ENCODE assay signal across 9 cellular contexts in the genomic region with DNA sequence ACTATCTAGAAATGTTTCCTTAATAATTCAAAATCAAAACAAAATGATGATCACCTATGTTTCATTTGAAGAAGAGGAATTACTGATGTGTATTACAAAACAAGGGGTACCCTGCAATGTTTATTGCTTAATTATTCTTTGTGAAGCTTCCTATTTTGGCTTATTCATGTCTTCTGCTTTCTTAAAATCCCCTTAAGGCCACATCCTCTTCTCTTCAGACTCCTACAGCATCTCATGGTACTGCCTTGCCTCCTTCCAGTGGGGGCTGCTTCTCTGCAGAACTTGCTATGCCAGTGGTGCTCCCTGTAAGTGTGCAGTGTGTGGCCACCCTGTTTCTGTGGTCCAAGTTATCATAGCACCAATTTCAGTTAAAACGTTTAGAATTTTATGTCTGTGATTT. TPM values are rescaled to one million over a fixed set of nuclear protein-coding genes. Genes with fewer than 3 reads are reported as not detected.
A peak's percentile ranks its signal among the peaks of the same experiment; 100 is the strongest.
DNase-seq lines count a peak whose midpoint lies in the region; ATAC-seq lines count a peak whose summit lies in the region.
"Had no signal": no experiment of that assay in that cellular context is flagged by ENCODE, and none has a peak within 500 bp of the region (broad histone marks: within the 10 kb centered on the region; RNA-seq: fewer than 3 reads in every experiment).

No MANE protein-coding gene starts in this region.

- H3K4me1 Mint-ChIP-seq in activated CD4-positive, alpha-beta memory T cell treated with anti-CD3 and anti-CD28 coated beads, Interleukin-2, amount 10 ng/mL, durations not matched to agents 7 days and 5 days = peaks cover 27% of the 10 kb centered on the region

- peak overlapping the region; percentile 58 for H3K27ac ChIP-seq in stomach smooth muscle (ENCODE audit: low read length)

- peak overlapping the region; percentile 96 for H3K27ac Mint-ChIP-seq in activated CD4-positive, alpha-beta memory T cell treated with anti-CD3 and anti-CD28 coated beads, Interleukin-2, amount 10 ng/mL, durations not matched to agents 7 days and 5 days

- H3K4me1 ChIP-seq in stomach smooth muscle (ENCODE audit: control insufficient read depth, insufficient read depth, low read length) (no peaks in the 10 kb centered on the region), HAP-1 (no peaks in the 10 kb centered on the region)

- H3K9me3 ChIP-seq in stomach smooth muscle (ENCODE audit: control insufficient read depth in 2 of 2, low read length in 2 of 2) = no peaks in the 10 kb centered on the region
- H3K9me3 ChIP-seq in HAP-1 = no peaks in the 10 kb centered on the region

- H3K27me3 Mint-ChIP-seq in activated CD4-positive, alpha-beta memory T cell treated with anti-CD3 and anti-CD28 coated beads, Interleukin-2, amount 10 ng/mL, durations not matched to agents 7 days and 5 days = no peaks in the 10 kb centered on the region
- H3K27me3 Mint-ChIP-seq: T-cell had no signal

- in situ Hi-C loops in HAP-1 (cut with MboI; ENCODE audit: low sequenced_read_pairs) = no loop called here

- no peak overlapping the region for H3K9ac ChIP-seq in stomach smooth muscle (ENCODE audit: low read length in 2 of 2)

- CTCF ChIA-PET in activated CD4-positive, alpha-beta memory T cell treated with anti-CD3 and anti-CD28 coated beads, Interleukin-2, amount 10 ng/mL, durations not matched to agents 7 days and 5 days (lab: Charles Lee) = no interaction called here

- no peak overlapping the region for H3K4me3 ChIP-seq in stomach smooth muscle (ENCODE audit: low read length in 2 of 2)
- H3K4me3 ChIP-seq in HAP-1 = no peak overlapping the region

- H3K27me3 ChIP-seq in stomach smooth muscle (ENCODE audit: control insufficient read depth in 1 of 2, insufficient read depth in 2 of 2, low read length in 2 of 2) = no peaks in the 10 kb centered on the region
- H3K27me3 ChIP-seq in HAP-1 (ENCODE audit: low read depth) = no peaks in the 10 kb centered on the region

- peak; percentile 35 for DNase-seq in Right ventricle myocardium superior
- no peak for DNase-seq in Right ventricle myocardium inferior (ENCODE audit: missing footprints)
- DNase-seq in activated CD4-positive, alpha-beta memory T cell treated with anti-CD3 and anti-CD28 coated beads, Interleukin-2, amount 10 ng/mL, durations not matched to agents 7 days and 5 days = peak; percentile 21
- no peak for DNase-seq in activated naive CD4-positive, alpha-beta T cell treated with anti-CD3 and anti-CD28 coated beads, Interleukin-2, amount 50 U/mL, for 16 hours
- DNase-seq in HAP-1 (ENCODE audit: low spot score in 2 of 2) = no peak
- DNase-seq in NCI-H774 (lab: John Stamatoyannopoulos, UW) = no peak
- DNase-seq: T-cell had no signal

- no peaks in the 10 kb centered on the region for H3K36me3 ChIP-seq in stomach smooth muscle (ENCODE audit: control insufficient read depth in 2 of 2, insufficient read depth in 2 of 2, low read length in 2 of 2)
- no peaks in the 10 kb centered on the region for H3K36me3 ChIP-seq in HAP-1 (replicated peaks)

- H3K4me3 Mint-ChIP-seq in activated CD4-positive, alpha-beta memory T cell treated with anti-CD3 and anti-CD28 coated beads, Interleukin-2, amount 10 ng/mL, durations not matched to agents 7 days and 5 days = peak overlapping the region; percentile 48
- H3K4me3 Mint-ChIP-seq: T-cell had no signal

- no peaks in the 10 kb centered on the region for H3K36me3 Mint-ChIP-seq in activated CD4-positive, alpha-beta memory T cell treated with anti-CD3 and anti-CD28 coated beads, Interleukin-2, amount 10 ng/mL, durations not matched to agents 7 days and 5 days (ENCODE audit: low read depth)
- H3K36me3 Mint-ChIP-seq: T-cell had no signal

- no peaks in the 10 kb centered on the region for H3K9me3 Mint-ChIP-seq in activated CD4-positive, alpha-beta memory T cell treated with anti-CD3 and anti-CD28 coated beads, Interleukin-2, amount 10 ng/mL, durations not matched to agents 7 days and 5 days
- H3K9me3 Mint-ChIP-seq: T-cell had no signal

- POLR2A ChIA-PET in activated CD4-positive, alpha-beta memory T cell treated with anti-CD3 and anti-CD28 coated beads, Interleukin-2, amount 10 ng/mL, durations not matched to agents 7 days and 5 days (lab: Charles Lee) = no interaction called here

- ATAC-seq in Right ventricle myocardium superior (ENCODE audit: poor library complexity) = peak; percentile 45
- ATAC-seq in Right ventricle myocardium inferior = no peak
- peak; percentile 68 for ATAC-seq in HG03095 (IDR thresholded peaks at IDR 0.05; ENCODE audit: unreplicated experiment)

- intact Hi-C loops in Right ventricle myocardium superior (cut with DNase I) = no loop called here
- intact Hi-C loops in Right ventricle myocardium inferior (cut with DNase I) = no loop called here

RNA-seq across cellular contexts. Expression of gene CCDC146, which starts 35.0 kb away (rescaled TPM):
- 13.5 TPM for total RNA-seq in Right ventricle myocardium superior
- total RNA-seq in Right ventricle myocardium inferior = 11.0 TPM
- 1 to 10 TPM; 5.3 to 6.4 TPM for total RNA-seq in activated CD4-positive, alpha-beta memory T cell treated with anti-CD3 and anti-CD28 coated beads, Interleukin-2, amount 10 ng/mL, durations not matched to agents 7 days and 5 days

RNA-seq across cellular contexts. Expression of gene FGL2, which starts 42.2 kb away (rescaled TPM):
- total RNA-seq in Right ventricle myocardium superior = 11.5 TPM
- total RNA-seq in Right ventricle myocardium inferior = 13.0 TPM
- total RNA-seq in activated CD4-positive, alpha-beta memory T cell treated with anti-CD3 and anti-CD28 coated beads, Interleukin-2, amount 10 ng/mL, durations not matched to agents 7 days and 5 days = 1 to 10 TPM; 4.1 to 4.2 TPM

Comparison
In these comparisons a context has a peak if more than half of its experiments do, and no peak if none do; other contexts are left out.
1. DNase-seq: peak in Right ventricle myocardium superior (single experiment) and activated CD4-positive, alpha-beta memory T cell treated with anti-CD3 and anti-CD28 coated beads, Interleukin-2, amount 10 ng/mL, durations not matched to agents 7 days and 5 days (single experiment); none in Right ventricle myocardium inferior (single experiment), activated naive CD4-positive, alpha-beta T cell treated with anti-CD3 and anti-CD28 coated beads, Interleukin-2, amount 50 U/mL, for 16 hours (single experiment), HAP-1 (0 of 2) and NCI-H774 (single experiment).